In the genomic region with DNA sequence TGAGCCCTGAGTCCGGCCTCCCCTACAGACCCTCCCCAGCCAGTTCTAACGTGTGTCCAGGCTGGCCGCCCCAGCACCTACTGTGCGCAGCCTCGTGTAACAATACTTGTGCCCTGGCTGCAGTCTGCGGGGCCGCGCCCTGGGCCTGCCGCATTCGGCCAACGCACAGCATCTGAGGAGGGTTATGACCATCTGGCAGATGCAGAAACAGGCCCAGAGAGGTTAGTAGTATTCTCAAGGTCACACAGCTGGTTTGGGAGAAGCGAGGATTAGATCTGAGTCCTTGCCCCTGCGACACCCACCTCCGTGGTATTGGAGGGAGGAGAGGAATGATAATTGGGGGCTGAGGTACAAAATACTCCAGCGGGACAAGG, we compare ENCODE assay signal across 1 cellular context.
TF ChIP-seq lines count a peak whose summit lies in the region.

No MANE protein-coding gene starts in this region.

TF ChIP-seq in K562, 482 proteins besides CTCF, POLR2A, EP300 and RAD21 (continues in another document):
- no peak for TF ChIP-seq LEF1 (IDR thresholded peaks at IDR 0.05)
- TF ChIP-seq DNMT1 (IDR thresholded peaks at IDR 0.05) = no peak
- no peak for TF ChIP-seq SUPT5H (IDR thresholded peaks at IDR 0.05)
- TF ChIP-seq, protein P1, sequence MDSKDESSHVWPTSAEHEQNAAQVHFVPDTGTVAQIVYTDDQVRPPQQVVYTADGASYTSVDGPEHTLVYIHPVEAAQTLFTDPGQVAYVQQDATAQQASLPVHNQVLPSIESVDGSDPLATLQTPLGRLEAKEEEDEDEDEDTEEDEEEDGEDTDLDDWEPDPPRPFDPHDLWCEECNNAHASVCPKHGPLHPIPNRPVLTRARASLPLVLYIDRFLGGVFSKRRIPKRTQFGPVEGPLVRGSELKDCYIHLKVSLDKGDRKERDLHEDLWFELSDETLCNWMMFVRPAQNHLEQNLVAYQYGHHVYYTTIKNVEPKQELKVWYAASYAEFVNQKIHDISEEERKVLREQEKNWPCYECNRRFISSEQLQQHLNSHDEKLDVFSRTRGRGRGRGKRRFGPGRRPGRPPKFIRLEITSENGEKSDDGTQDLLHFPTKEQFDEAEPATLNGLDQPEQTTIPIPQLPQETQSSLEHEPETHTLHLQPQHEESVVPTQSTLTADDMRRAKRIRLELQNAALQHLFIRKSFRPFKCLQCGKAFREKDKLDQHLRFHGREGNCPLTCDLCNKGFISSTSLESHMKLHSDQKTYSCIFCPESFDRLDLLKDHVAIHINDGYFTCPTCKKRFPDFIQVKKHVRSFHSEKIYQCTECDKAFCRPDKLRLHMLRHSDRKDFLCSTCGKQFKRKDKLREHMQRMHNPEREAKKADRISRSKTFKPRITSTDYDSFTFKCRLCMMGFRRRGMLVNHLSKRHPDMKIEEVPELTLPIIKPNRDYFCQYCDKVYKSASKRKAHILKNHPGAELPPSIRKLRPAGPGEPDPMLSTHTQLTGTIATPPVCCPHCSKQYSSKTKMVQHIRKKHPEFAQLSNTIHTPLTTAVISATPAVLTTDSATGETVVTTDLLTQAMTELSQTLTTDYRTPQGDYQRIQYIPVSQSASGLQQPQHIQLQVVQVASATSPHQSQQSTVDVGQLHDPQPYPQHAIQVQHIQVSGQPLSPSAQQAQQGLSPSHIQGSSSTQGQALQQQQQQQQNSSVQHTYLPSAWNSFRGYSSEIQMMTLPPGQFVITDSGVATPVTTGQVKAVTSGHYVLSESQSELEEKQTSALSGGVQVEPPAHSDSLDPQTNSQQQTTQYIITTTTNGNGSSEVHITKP (IDR thresholded peaks at IDR 0.05; ENCODE audit: partially characterized antibody) = no peak
- TF ChIP-seq L3MBTL2 (IDR thresholded peaks at IDR 0.05) = no peak
- TF ChIP-seq, protein P2, sequence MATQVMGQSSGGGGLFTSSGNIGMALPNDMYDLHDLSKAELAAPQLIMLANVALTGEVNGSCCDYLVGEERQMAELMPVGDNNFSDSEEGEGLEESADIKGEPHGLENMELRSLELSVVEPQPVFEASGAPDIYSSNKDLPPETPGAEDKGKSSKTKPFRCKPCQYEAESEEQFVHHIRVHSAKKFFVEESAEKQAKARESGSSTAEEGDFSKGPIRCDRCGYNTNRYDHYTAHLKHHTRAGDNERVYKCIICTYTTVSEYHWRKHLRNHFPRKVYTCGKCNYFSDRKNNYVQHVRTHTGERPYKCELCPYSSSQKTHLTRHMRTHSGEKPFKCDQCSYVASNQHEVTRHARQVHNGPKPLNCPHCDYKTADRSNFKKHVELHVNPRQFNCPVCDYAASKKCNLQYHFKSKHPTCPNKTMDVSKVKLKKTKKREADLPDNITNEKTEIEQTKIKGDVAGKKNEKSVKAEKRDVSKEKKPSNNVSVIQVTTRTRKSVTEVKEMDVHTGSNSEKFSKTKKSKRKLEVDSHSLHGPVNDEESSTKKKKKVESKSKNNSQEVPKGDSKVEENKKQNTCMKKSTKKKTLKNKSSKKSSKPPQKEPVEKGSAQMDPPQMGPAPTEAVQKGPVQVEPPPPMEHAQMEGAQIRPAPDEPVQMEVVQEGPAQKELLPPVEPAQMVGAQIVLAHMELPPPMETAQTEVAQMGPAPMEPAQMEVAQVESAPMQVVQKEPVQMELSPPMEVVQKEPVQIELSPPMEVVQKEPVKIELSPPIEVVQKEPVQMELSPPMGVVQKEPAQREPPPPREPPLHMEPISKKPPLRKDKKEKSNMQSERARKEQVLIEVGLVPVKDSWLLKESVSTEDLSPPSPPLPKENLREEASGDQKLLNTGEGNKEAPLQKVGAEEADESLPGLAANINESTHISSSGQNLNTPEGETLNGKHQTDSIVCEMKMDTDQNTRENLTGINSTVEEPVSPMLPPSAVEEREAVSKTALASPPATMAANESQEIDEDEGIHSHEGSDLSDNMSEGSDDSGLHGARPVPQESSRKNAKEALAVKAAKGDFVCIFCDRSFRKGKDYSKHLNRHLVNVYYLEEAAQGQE (CRISPR knock-in tag; IDR thresholded peaks at IDR 0.05; ENCODE audit: low read depth) = no peak
- no peak for TF ChIP-seq HDAC3 (IDR thresholded peaks at IDR 0.05; ENCODE audit: borderline replicate concordance, partially characterized antibody)
- TF ChIP-seq TAL1 (IDR thresholded peaks at IDR 0.05) = no peak
- no peak for TF ChIP-seq SIN3B (IDR thresholded peaks at IDR 0.05; ENCODE audit: low read depth)
- no peak for TF ChIP-seq HNRNPK (IDR thresholded peaks at IDR 0.05; ENCODE audit: low read depth, low read length, poor library complexity, severe bottlenecking)
- no peak for TF ChIP-seq SMAD4 (CRISPR knock-in tag; conservative IDR thresholded peaks at IDR 0.05)
- no peak for TF ChIP-seq TFAM (CRISPR knock-in tag; conservative IDR thresholded peaks at IDR 0.05)
- TF ChIP-seq ZBTB8A (IDR thresholded peaks at IDR 0.05; ENCODE audit: partially characterized antibody) = no peak
- peak; percentile 2 for TF ChIP-seq HMGN3 (IDR thresholded peaks at IDR 0.05; ENCODE audit: borderline replicate concordance, extremely low read depth, insufficient read length, low read depth, low read length)
- no peak for TF ChIP-seq YBX1 (IDR thresholded peaks at IDR 0.05)
- TF ChIP-seq SREBF2 (CRISPR knock-in tag; IDR thresholded peaks at IDR 0.05) = no peak
- no peak for TF ChIP-seq BACH1 (tag; IDR thresholded peaks at IDR 0.05)
- TF ChIP-seq, protein P3, sequence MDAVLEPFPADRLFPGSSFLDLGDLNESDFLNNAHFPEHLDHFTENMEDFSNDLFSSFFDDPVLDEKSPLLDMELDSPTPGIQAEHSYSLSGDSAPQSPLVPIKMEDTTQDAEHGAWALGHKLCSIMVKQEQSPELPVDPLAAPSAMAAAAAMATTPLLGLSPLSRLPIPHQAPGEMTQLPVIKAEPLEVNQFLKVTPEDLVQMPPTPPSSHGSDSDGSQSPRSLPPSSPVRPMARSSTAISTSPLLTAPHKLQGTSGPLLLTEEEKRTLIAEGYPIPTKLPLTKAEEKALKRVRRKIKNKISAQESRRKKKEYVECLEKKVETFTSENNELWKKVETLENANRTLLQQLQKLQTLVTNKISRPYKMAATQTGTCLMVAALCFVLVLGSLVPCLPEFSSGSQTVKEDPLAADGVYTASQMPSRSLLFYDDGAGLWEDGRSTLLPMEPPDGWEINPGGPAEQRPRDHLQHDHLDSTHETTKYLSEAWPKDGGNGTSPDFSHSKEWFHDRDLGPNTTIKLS (IDR thresholded peaks at IDR 0.05; ENCODE audit: borderline replicate concordance, low read depth) = no peak
- TF ChIP-seq HDAC2 (IDR thresholded peaks at IDR 0.05) = peak; percentile 70
- no peak for TF ChIP-seq POLR3G (IDR thresholded peaks at IDR 0.05; ENCODE audit: extremely low read depth, insufficient read length, insufficient replicate concordance)
- no peak for TF ChIP-seq CBX8 (IDR thresholded peaks at IDR 0.05; ENCODE audit: borderline replicate concordance, extremely low read depth, low read depth, low read length, poor library complexity, severe bottlenecking)
- TF ChIP-seq BCL6 (CRISPR knock-in tag; IDR thresholded peaks at IDR 0.05) = no peak
- TF ChIP-seq HCFC1 (IDR thresholded peaks at IDR 0.05; ENCODE audit: low read depth, low read length) = no peak
- TF ChIP-seq, protein P4, sequence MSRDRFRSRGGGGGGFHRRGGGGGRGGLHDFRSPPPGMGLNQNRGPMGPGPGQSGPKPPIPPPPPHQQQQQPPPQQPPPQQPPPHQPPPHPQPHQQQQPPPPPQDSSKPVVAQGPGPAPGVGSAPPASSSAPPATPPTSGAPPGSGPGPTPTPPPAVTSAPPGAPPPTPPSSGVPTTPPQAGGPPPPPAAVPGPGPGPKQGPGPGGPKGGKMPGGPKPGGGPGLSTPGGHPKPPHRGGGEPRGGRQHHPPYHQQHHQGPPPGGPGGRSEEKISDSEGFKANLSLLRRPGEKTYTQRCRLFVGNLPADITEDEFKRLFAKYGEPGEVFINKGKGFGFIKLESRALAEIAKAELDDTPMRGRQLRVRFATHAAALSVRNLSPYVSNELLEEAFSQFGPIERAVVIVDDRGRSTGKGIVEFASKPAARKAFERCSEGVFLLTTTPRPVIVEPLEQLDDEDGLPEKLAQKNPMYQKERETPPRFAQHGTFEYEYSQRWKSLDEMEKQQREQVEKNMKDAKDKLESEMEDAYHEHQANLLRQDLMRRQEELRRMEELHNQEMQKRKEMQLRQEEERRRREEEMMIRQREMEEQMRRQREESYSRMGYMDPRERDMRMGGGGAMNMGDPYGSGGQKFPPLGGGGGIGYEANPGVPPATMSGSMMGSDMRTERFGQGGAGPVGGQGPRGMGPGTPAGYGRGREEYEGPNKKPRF (IDR thresholded peaks at IDR 0.05; ENCODE audit: low read depth, low read length) = no peak
- no peak for TF ChIP-seq CEBPB (tag; IDR thresholded peaks at IDR 0.05)
- no peak for TF ChIP-seq GABPB2 (CRISPR knock-in tag; conservative IDR thresholded peaks at IDR 0.05)
- TF ChIP-seq ZNF507 (tag; conservative IDR thresholded peaks at IDR 0.05) = no peak
- TF ChIP-seq FOSL1 (tag; conservative IDR thresholded peaks at IDR 0.05) = no peak
- no peak for TF ChIP-seq BMI1 (IDR thresholded peaks at IDR 0.05; ENCODE audit: low read length)
- TF ChIP-seq, protein P5, sequence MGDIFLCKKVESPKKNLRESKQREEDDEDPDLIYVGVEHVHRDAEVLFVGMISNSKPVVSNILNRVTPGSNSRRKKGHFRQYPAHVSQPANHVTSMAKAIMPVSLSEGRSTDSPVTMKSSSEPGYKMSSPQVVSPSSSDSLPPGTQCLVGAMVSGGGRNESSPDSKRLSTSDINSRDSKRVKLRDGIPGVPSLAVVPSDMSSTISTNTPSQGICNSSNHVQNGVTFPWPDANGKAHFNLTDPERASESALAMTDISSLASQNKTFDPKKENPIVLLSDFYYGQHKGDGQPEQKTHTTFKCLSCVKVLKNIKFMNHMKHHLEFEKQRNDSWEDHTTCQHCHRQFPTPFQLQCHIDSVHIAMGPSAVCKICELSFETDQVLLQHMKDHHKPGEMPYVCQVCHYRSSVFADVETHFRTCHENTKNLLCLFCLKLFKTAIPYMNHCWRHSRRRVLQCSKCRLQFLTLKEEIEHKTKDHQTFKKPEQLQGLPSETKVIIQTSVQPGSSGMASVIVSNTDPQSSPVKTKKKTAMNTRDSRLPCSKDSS (IDR thresholded peaks at IDR 0.05; ENCODE audit: low read depth, partially characterized antibody) = no peak
- TF ChIP-seq ERF (CRISPR knock-in tag; IDR thresholded peaks at IDR 0.05) = no peak
- TF ChIP-seq FOXM1 (IDR thresholded peaks at IDR 0.05; ENCODE audit: low read depth) = no peak
- no peak for TF ChIP-seq FOXM1 (CRISPR knock-in tag; IDR thresholded peaks at IDR 0.05; ENCODE audit: low read depth)
- peak; percentile 44 for TF ChIP-seq KDM5B (IDR thresholded peaks at IDR 0.05; ENCODE audit: insufficient replicate concordance, low read depth, low read length)
- no peak for TF ChIP-seq TEAD2 (tag; IDR thresholded peaks at IDR 0.05)
- TF ChIP-seq, protein P6, sequence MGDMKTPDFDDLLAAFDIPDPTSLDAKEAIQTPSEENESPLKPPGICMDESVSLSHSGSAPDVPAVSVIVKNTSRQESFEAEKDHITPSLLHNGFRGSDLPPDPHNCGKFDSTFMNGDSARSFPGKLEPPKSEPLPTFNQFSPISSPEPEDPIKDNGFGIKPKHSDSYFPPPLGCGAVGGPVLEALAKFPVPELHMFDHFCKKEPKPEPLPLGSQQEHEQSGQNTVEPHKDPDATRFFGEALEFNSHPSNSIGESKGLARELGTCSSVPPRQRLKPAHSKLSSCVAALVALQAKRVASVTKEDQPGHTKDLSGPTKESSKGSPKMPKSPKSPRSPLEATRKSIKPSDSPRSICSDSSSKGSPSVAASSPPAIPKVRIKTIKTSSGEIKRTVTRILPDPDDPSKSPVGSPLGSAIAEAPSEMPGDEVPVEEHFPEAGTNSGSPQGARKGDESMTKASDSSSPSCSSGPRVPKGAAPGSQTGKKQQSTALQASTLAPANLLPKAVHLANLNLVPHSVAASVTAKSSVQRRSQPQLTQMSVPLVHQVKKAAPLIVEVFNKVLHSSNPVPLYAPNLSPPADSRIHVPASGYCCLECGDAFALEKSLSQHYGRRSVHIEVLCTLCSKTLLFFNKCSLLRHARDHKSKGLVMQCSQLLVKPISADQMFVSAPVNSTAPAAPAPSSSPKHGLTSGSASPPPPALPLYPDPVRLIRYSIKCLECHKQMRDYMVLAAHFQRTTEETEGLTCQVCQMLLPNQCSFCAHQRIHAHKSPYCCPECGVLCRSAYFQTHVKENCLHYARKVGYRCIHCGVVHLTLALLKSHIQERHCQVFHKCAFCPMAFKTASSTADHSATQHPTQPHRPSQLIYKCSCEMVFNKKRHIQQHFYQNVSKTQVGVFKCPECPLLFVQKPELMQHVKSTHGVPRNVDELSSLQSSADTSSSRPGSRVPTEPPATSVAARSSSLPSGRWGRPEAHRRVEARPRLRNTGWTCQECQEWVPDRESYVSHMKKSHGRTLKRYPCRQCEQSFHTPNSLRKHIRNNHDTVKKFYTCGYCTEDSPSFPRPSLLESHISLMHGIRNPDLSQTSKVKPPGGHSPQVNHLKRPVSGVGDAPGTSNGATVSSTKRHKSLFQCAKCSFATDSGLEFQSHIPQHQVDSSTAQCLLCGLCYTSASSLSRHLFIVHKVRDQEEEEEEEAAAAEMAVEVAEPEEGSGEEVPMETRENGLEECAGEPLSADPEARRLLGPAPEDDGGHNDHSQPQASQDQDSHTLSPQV (IDR thresholded peaks at IDR 0.05) = no peak
- TF ChIP-seq, protein P7, sequence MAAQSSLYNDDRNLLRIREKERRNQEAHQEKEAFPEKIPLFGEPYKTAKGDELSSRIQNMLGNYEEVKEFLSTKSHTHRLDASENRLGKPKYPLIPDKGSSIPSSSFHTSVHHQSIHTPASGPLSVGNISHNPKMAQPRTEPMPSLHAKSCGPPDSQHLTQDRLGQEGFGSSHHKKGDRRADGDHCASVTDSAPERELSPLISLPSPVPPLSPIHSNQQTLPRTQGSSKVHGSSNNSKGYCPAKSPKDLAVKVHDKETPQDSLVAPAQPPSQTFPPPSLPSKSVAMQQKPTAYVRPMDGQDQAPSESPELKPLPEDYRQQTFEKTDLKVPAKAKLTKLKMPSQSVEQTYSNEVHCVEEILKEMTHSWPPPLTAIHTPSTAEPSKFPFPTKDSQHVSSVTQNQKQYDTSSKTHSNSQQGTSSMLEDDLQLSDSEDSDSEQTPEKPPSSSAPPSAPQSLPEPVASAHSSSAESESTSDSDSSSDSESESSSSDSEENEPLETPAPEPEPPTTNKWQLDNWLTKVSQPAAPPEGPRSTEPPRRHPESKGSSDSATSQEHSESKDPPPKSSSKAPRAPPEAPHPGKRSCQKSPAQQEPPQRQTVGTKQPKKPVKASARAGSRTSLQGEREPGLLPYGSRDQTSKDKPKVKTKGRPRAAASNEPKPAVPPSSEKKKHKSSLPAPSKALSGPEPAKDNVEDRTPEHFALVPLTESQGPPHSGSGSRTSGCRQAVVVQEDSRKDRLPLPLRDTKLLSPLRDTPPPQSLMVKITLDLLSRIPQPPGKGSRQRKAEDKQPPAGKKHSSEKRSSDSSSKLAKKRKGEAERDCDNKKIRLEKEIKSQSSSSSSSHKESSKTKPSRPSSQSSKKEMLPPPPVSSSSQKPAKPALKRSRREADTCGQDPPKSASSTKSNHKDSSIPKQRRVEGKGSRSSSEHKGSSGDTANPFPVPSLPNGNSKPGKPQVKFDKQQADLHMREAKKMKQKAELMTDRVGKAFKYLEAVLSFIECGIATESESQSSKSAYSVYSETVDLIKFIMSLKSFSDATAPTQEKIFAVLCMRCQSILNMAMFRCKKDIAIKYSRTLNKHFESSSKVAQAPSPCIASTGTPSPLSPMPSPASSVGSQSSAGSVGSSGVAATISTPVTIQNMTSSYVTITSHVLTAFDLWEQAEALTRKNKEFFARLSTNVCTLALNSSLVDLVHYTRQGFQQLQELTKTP (IDR thresholded peaks at IDR 0.05; ENCODE audit: low read depth in 1 of 2, partially characterized antibody in 2 of 2) = no peak
- no peak for TF ChIP-seq CCNT2 (IDR thresholded peaks at IDR 0.05; ENCODE audit: borderline replicate concordance, extremely low read depth, insufficient read length, low read depth, low read length)
- TF ChIP-seq SIN3A (IDR thresholded peaks at IDR 0.05; ENCODE audit: borderline replicate concordance in 2 of 2, control insufficient read depth in 1 of 2, low read depth in 2 of 2, low read length in 2 of 2) = no peak
- no peak for TF ChIP-seq PML (IDR thresholded peaks at IDR 0.05; ENCODE audit: low read length)
